Comparison of ENCODE assay signal across 28 cellular contexts in genomic region chr4:165289429-165289785, GRCh38.
"Had no signal": no experiment of that assay in that cellular context is flagged by ENCODE, and none has a peak within 500 bp of the region (broad histone marks: within the 10 kb centered on the region; RNA-seq: fewer than 3 reads in every experiment).

No MANE protein-coding gene starts in this region.

- H3K4me1 ChIP-seq: esophagus squamous epithelium, prostate gland, tibial artery had no signal

- ATAC-seq: activated CD4-positive, CD25-positive, alpha-beta regulatory T cell treated with anti-CD3 and anti-CD28 coated beads, Interleukin-2, amount 50 U/mL, for 24 hours; activated naive CD8-positive, alpha-beta T cell treated with anti-CD3 and anti-CD28 coated beads, Interleukin-2, amount 50 U/mL, for 24 hours; mucosa of descending colon; stimulated activated naive B cell treated with anti-CD40 and anti-IgM and Interleukin-4, amounts not matched to agents 10 μg/mL and 1 μg/mL and 100 μg/mL, for 72 hours; T-cell had no signal

- H3K27me3 ChIP-seq: esophagus squamous epithelium, left lung, ovary, suprapubic skin, tibial artery, upper lobe of right lung had no signal

- FAIRE-seq: islet of Langerhans, TTC549 had no signal

- H3K27ac Mint-ChIP-seq: activated CD4-positive, alpha-beta memory T cell treated with anti-CD3 and anti-CD28 coated beads, Interleukin-2, amount 10 ng/mL, durations not matched to agents 7 days and 5 days; activated naive CD4-positive, alpha-beta T cell treated with anti-CD3 and anti-CD28 coated beads, Interleukin-2, amount 50 U/mL, for 24 hours; activated naive CD8-positive, alpha-beta T cell treated with anti-CD3 and anti-CD28 coated beads, Interleukin-2, amount 50 U/mL, for 24 hours; stimulated activated naive B cell treated with anti-CD40 and anti-IgM and Interleukin-4, amounts not matched to agents 10 μg/mL and 1 μg/mL and 100 μg/mL, for 72 hours; T-cell had no signal

- H3K9me3 ChIP-seq: esophagus squamous epithelium, left lung, lower lobe of right lung, mucosa of descending colon, ovary, prostate gland, suprapubic skin, tibial artery, upper lobe of right lung had no signal

- H3K36me3 ChIP-seq: lower lobe of right lung, ovary, prostate gland, suprapubic skin, upper lobe of right lung, WERI-Rb-1 had no signal

- H3K4me3 Mint-ChIP-seq: activated CD4-positive, alpha-beta memory T cell treated with anti-CD3 and anti-CD28 coated beads, Interleukin-2, amount 10 ng/mL, durations not matched to agents 7 days and 5 days; activated naive CD4-positive, alpha-beta T cell treated with anti-CD3 and anti-CD28 coated beads, Interleukin-2, amount 50 U/mL, for 24 hours; activated naive CD8-positive, alpha-beta T cell treated with anti-CD3 and anti-CD28 coated beads, Interleukin-2, amount 50 U/mL, for 24 hours; activated T-cell treated with anti-CD3 and anti-CD28 coated beads, Interleukin-2, amount 50 U/mL, for 24 hours; nephron; stimulated activated naive B cell treated with anti-CD40 and anti-IgM and Interleukin-4, amounts not matched to agents 10 μg/mL and 1 μg/mL and 100 μg/mL, for 72 hours; T-cell had no signal

- H3K27me3 Mint-ChIP-seq: activated CD4-positive, alpha-beta memory T cell treated with anti-CD3 and anti-CD28 coated beads, Interleukin-2, amount 10 ng/mL, durations not matched to agents 7 days and 5 days; activated naive CD4-positive, alpha-beta T cell treated with anti-CD3 and anti-CD28 coated beads, Interleukin-2, amount 50 U/mL, for 24 hours; activated naive CD8-positive, alpha-beta T cell treated with anti-CD3 and anti-CD28 coated beads, Interleukin-2, amount 50 U/mL, for 24 hours; activated T-cell treated with anti-CD3 and anti-CD28 coated beads, Interleukin-2, amount 50 U/mL, for 24 hours; stimulated activated naive B cell treated with anti-CD40 and anti-IgM and Interleukin-4, amounts not matched to agents 10 μg/mL and 1 μg/mL and 100 μg/mL, for 72 hours; T-cell had no signal

- H3K27ac ChIP-seq: esophagus squamous epithelium, left lung, lower lobe of right lung, ovary, prostate gland, suprapubic skin, tibial artery, upper lobe of right lung, WERI-Rb-1 had no signal

- H3K4me3 ChIP-seq: esophagus squamous epithelium, left lung, lower lobe of right lung, mucosa of descending colon, ovary, prostate gland, suprapubic skin, tibial artery, upper lobe of right lung had no signal

- DNase-seq: activated CD4-positive, alpha-beta memory T cell treated with anti-CD3 and anti-CD28 coated beads, Interleukin-2, amount 10 ng/mL, durations not matched to agents 7 days and 5 days; activated CD4-positive, alpha-beta T cell treated with anti-CD3 and anti-CD28 coated beads for 48 hours; activated CD8-positive, alpha-beta memory T cell treated with anti-CD3 and anti-CD28 coated beads, Interleukin-2, amount 50 U/mL, for 48 hours; activated naive CD8-positive, alpha-beta T cell treated with anti-CD3 and anti-CD28 coated beads, Interleukin-2, amount 50 U/mL, for 24 hours; activated T-cell treated with anti-CD3 and anti-CD28 coated beads, Interleukin-2, amount 50 U/mL, for 24 hours; amygdala; caudate nucleus; esophagus squamous epithelium; left lung; lower lobe of right lung; mucosa of descending colon; ovary; retina; stimulated activated CD4-positive, alpha-beta T cell treated with anti-CD3 and anti-CD28 coated beads, Interleukin-15, amount 100 ng/mL, for 24 hours; stimulated activated CD4-positive, alpha-beta T cell treated with anti-CD3 and anti-CD28 coated beads, Interleukin-2, amount 100 ng/mL, for 24 hours; stimulated activated naive B cell treated with anti-CD40 and anti-IgM and Interleukin-4, amounts not matched to agents 10 μg/mL and 1 μg/mL and 100 μg/mL, for 72 hours; T-cell; T-helper 9 cell; tibial artery; upper lobe of right lung; WERI-Rb-1 had no signal
